24 cellular contexts compared by ENCODE assay signal in genomic region chr5:156641690-156642089, GRCh38.
DNase-seq lines count a peak whose midpoint lies in the region; ATAC-seq and TF ChIP-seq lines count a peak whose summit lies in the region.
"Had no signal": no experiment of that assay in that cellular context is flagged by ENCODE, and none has a peak within 500 bp of the region (broad histone marks: within the 10 kb centered on the region; RNA-seq: fewer than 3 reads in every experiment).

No MANE protein-coding gene starts in this region.

- TF ChIP-seq CTCF in IMR-90 (conservative IDR thresholded peaks at IDR 0.05; ENCODE audit: low read depth, low read length) (no peak), smooth muscle cell (IDR thresholded peaks at IDR 0.05; ENCODE audit: borderline replicate concordance, insufficient read depth, poor library complexity, severe bottlenecking) (no peak), MCF 10A (IDR thresholded peaks at IDR 0.05; ENCODE audit: unreplicated experiment) (no peak)

- no peak for TF ChIP-seq RAD21 in IMR-90 (IDR thresholded peaks at IDR 0.05; ENCODE audit: low read length)

- WGBS in IMR-90 (ENCODE audit: extremely low coverage in 2 of 2, insufficient read length in 1 of 2), 2 experiments = no CpG with 5 or more reads among the region's 1 CpG
- WGBS in mesenchymal stem cell = 38% methylated on average over 1 of the region's 1 CpG
- 69% methylated on average over 1 of the region's 1 CpG for WGBS in smooth muscle cell (ENCODE audit: low lambda C conversion rate)

- H2BK15ac ChIP-seq in IMR-90 (ENCODE audit: low read depth, low read length) (no peak overlapping the region), mesenchymal stem cell (ENCODE audit: low read depth, poor library complexity, severe bottlenecking) (no peak overlapping the region)

- no peaks in the 10 kb centered on the region for H3K9me3 Mint-ChIP-seq in MCF 10A (ENCODE audit: unreplicated experiment)
- H3K9me3 Mint-ChIP-seq: CD4-positive, alpha-beta memory T cell had no signal

- peaks cover 5% of the 10 kb centered on the region for H3K4me1 ChIP-seq in IMR-90 (ENCODE audit: control insufficient read depth, insufficient read depth, low read length)
- peaks cover 2% of the 10 kb centered on the region for H3K4me1 ChIP-seq in mesenchymal stem cell (ENCODE audit: control insufficient read depth, insufficient read depth, low read depth, low read length)
- H3K4me1 ChIP-seq in smooth muscle cell (ENCODE audit: low read depth) = peaks cover 3% of the 10 kb centered on the region
- H3K4me1 ChIP-seq: SJSA1 had no signal

- H3K23ac ChIP-seq in IMR-90 (ENCODE audit: low read depth, low read length) = no peak overlapping the region
- H3K23ac ChIP-seq in mesenchymal stem cell (ENCODE audit: low read length in 2 of 2) = no peak overlapping the region

- H3K27me3 Mint-ChIP-seq in MCF 10A (ENCODE audit: insufficient read depth, unreplicated experiment) = no peaks in the 10 kb centered on the region

- in situ Hi-C loops in IMR-90 (cut with MboI; ENCODE audit: low sequenced_read_pairs) = no loop called here

- H3K56ac ChIP-seq in IMR-90 (ENCODE audit: extremely low read depth, insufficient read depth, low read length) = no peak overlapping the region

- H3K9me1 ChIP-seq in IMR-90 (ENCODE audit: insufficient read depth, low read length) = no peaks in the 10 kb centered on the region

- H4K20me1 ChIP-seq in IMR-90 (ENCODE audit: insufficient read depth, low read length) (no peaks in the 10 kb centered on the region), smooth muscle cell (ENCODE audit: low read depth) (no peaks in the 10 kb centered on the region)
- H4K20me1 ChIP-seq: BLaER1 treated with 17β-estradiol and CSF1 and Interleukin-3, amounts not matched to agents 10 nM and 100 nM had no signal

- BruUV-seq in IMR-90 (replicated peaks; lab: Mats Ljungman, UMichigan) (no TSS peak), MCF 10A (replicated peaks; lab: Mats Ljungman, UMichigan) (no TSS peak)

- H2BK5ac ChIP-seq in IMR-90 (ENCODE audit: low read depth, low read length, poor library complexity, severe bottlenecking) = no peak overlapping the region
- H2BK5ac ChIP-seq in mesenchymal stem cell (ENCODE audit: low read depth, low read length, poor library complexity, severe bottlenecking) = no peak overlapping the region

- peak overlapping the region; percentile 9; the same call in 1 of the 2 replicates for H2BK20ac ChIP-seq in IMR-90 (ENCODE audit: low read depth, low read length)

- H3K4me3 ChIP-seq in IMR-90 (ENCODE audit: insufficient read depth, low read depth, low read length) (no peak overlapping the region), mesenchymal stem cell (ENCODE audit: insufficient read depth in 1 of 2, low read depth in 1 of 2, low read length in 2 of 2) (no peak overlapping the region), smooth muscle cell (no peak overlapping the region)
- H3K4me3 ChIP-seq: A549; BLaER1 treated with 17β-estradiol and CSF1 and Interleukin-3, amounts not matched to agents 10 nM and 100 nM; SJSA1 had no signal

- H2AFZ ChIP-seq in IMR-90 (replicated peaks; ENCODE audit: low read length, poor library complexity) = no peak overlapping the region
- no peak overlapping the region for H2AFZ ChIP-seq in mesenchymal stem cell (ENCODE audit: low read depth, low read length)
- no peak overlapping the region for H2AFZ ChIP-seq in smooth muscle cell (ENCODE audit: low read depth)

- H4K8ac ChIP-seq in IMR-90 (ENCODE audit: low read depth in 2 of 2, low read length in 2 of 2) = no peak overlapping the region
- H4K8ac ChIP-seq in mesenchymal stem cell (ENCODE audit: low read length) = no peak overlapping the region

- H3K27ac Mint-ChIP-seq in MCF 10A (ENCODE audit: low read depth, unreplicated experiment) = no peak overlapping the region
- H3K27ac Mint-ChIP-seq: CD4-positive, alpha-beta memory T cell; IgD-negative memory B cell had no signal

- no peaks in the 10 kb centered on the region for H3K36me3 Mint-ChIP-seq in MCF 10A (ENCODE audit: insufficient read depth, unreplicated experiment)
- H3K36me3 Mint-ChIP-seq: CD4-positive, alpha-beta memory T cell; IgD-negative memory B cell had no signal

- H3K79me1 ChIP-seq in IMR-90 (ENCODE audit: low read depth in 1 of 2, low read length in 2 of 2) = no peaks in the 10 kb centered on the region
- no peaks in the 10 kb centered on the region for H3K79me1 ChIP-seq in mesenchymal stem cell (replicated peaks; ENCODE audit: low read length, poor library complexity, severe bottlenecking)

- dilution Hi-C loops in IMR-90 (cut with HindIII; ENCODE audit: low sequenced_read_pairs, unreplicated experiment) = no loop called here

- intact Hi-C loops in IMR-90 (cut with micrococcal nuclease) (loop anchor here (5.0 kb wide), 1 partner anchor 694 kb away; no protein-coding TSS in a partner anchor), MCF 10A (cut with micrococcal nuclease) (no loop called here)

- no peaks in the 10 kb centered on the region for H3K27me3 ChIP-seq in IMR-90 (ENCODE audit: control insufficient read depth, insufficient read depth, low read length)
- no peaks in the 10 kb centered on the region for H3K27me3 ChIP-seq in mesenchymal stem cell (ENCODE audit: control insufficient read depth in 1 of 2, insufficient read depth in 1 of 2, low read length in 2 of 2)
- peaks cover 19% of the 10 kb centered on the region for H3K27me3 ChIP-seq in smooth muscle cell (ENCODE audit: low read depth)
- H3K27me3 ChIP-seq: BLaER1 treated with 17β-estradiol and CSF1 and Interleukin-3, amounts not matched to agents 10 nM and 100 nM; SJSA1 had no signal

- H3K4ac ChIP-seq in IMR-90 (ENCODE audit: low read depth, low read length) (no peak overlapping the region), mesenchymal stem cell (ENCODE audit: low read depth in 1 of 2, low read length in 2 of 2) (no peak overlapping the region)

- H3K27ac ChIP-seq in IMR-90 (ENCODE audit: insufficient read depth, low read length) = peak overlapping the region; percentile 71; the same call in 1 of the 2 replicates
- no peak overlapping the region for H3K27ac ChIP-seq in mesenchymal stem cell (ENCODE audit: low read length, poor library complexity, severe bottlenecking)
- H3K27ac ChIP-seq in smooth muscle cell (ENCODE audit: low read depth) = peak overlapping the region; percentile 47
- H3K27ac ChIP-seq: A549; BLaER1 treated with 17β-estradiol and CSF1 and Interleukin-3, amounts not matched to agents 10 nM and 100 nM; SJSA1 had no signal

- H4K91ac ChIP-seq in IMR-90 (ENCODE audit: insufficient read depth, low read depth, low read length) (no peak overlapping the region), mesenchymal stem cell (ENCODE audit: low read length) (no peak overlapping the region)

- peak; percentile 32 for DNase-seq in AG20443 (ENCODE audit: low spot score)
- peak; percentile 16 for DNase-seq in IMR-90
- peak; percentile 4 for DNase-seq in mesenchymal stem cell
- no peak for DNase-seq in smooth muscle cell (lab: John Stamatoyannopoulos, UW; ENCODE audit: unreplicated experiment)
- no peak for DNase-seq in stimulated activated CD4-positive, alpha-beta T cell treated with anti-CD3 and anti-CD28 coated beads, Interleukin-2, amount 100 ng/mL, for 24 hours
- DNase-seq in NCI-H82 treated with DMSO at 0.1 percent for 48 hours (lab: John Stamatoyannopoulos, UW; ENCODE audit: unreplicated experiment) = no peak
- DNase-seq in MCF 10A (ENCODE audit: unreplicated experiment) = no peak
- DNase-seq in NCI-H345 (lab: John Stamatoyannopoulos, UW) = no peak
- DNase-seq: CD4-positive, alpha-beta memory T cell; DND-41; GOT3; HCEC 1CT; MV-4-11; NCI-H1105 treated with DMSO at 0.1 percent for 48 hours; NCI-H2029 treated with DMSO at 0.1 percent for 48 hours; NCI-H226; NCI-H524; NCI-H82; OCI-M1 had no signal

- H2BK12ac ChIP-seq in mesenchymal stem cell (ENCODE audit: low read length in 2 of 2) = no peak overlapping the region

- H4K5ac ChIP-seq in IMR-90 (ENCODE audit: low read depth, low read length) = peak overlapping the region; percentile 85

- peak; percentile 17; the same call in 1 of the 2 replicates for ATAC-seq in IMR-90 (ENCODE audit: low read depth)
- ATAC-seq: A549, Right ventricle myocardium inferior had no signal

- H3K4me3 Mint-ChIP-seq in MCF 10A (ENCODE audit: unreplicated experiment) = no peak overlapping the region
- H3K4me3 Mint-ChIP-seq: CD4-positive, alpha-beta memory T cell; IgD-negative memory B cell had no signal

- CTCF ChIA-PET in IMR-90 (lab: Yijun Ruan, JAX) (no interaction called here), MCF 10A (lab: Yijun Ruan, JAX) (no interaction called here)

- H3F3A ChIP-seq in smooth muscle cell (ENCODE audit: low read depth) = peaks cover 1% of the 10 kb centered on the region

- H3K18ac ChIP-seq in IMR-90 (ENCODE audit: low read depth, low read length) (peak overlapping the region; percentile 72), mesenchymal stem cell (ENCODE audit: low read depth in 1 of 2, low read length in 2 of 2) (no peak overlapping the region)

- H3K9me3 ChIP-seq in IMR-90 (ENCODE audit: control insufficient read depth, insufficient read depth, low read length) (no peaks in the 10 kb centered on the region), mesenchymal stem cell (ENCODE audit: control insufficient read depth, low read length) (no peaks in the 10 kb centered on the region), smooth muscle cell (replicated peaks; ENCODE audit: low read depth) (no peaks in the 10 kb centered on the region)
- H3K9me3 ChIP-seq: A549; BLaER1 treated with 17β-estradiol and CSF1 and Interleukin-3, amounts not matched to agents 10 nM and 100 nM had no signal

- TF ChIP-seq POLR2A in IMR-90 (IDR thresholded peaks at IDR 0.05; ENCODE audit: low read depth, low read length) = no peak

- no peaks in the 10 kb centered on the region for H3K79me2 ChIP-seq in smooth muscle cell (ENCODE audit: low read depth)

- H3K4me2 ChIP-seq in IMR-90 (ENCODE audit: low read depth, low read length) (no peak overlapping the region), mesenchymal stem cell (ENCODE audit: low read length, poor library complexity, severe bottlenecking) (no peak overlapping the region), smooth muscle cell (peak overlapping the region; percentile 30)
- H3K4me2 ChIP-seq: A549; BLaER1 treated with 17β-estradiol and CSF1 and Interleukin-3, amounts not matched to agents 10 nM and 100 nM had no signal

- H2BK120ac ChIP-seq in IMR-90 (ENCODE audit: low read depth, low read length) = peak overlapping the region; percentile 35
- H2BK120ac ChIP-seq in mesenchymal stem cell (ENCODE audit: low read depth, low read length) = no peak overlapping the region

- POLR2A ChIA-PET in IMR-90 (lab: Charles Lee; ENCODE audit: unreplicated experiment) = no interaction called here
- POLR2A ChIA-PET in MCF 10A (lab: Yijun Ruan, JAX) = interaction anchor here (0.5 kb wide), 1 partner anchor 416 kb away, joined by 3 read pairs; no protein-coding TSS in a partner anchor

- H2AK5ac ChIP-seq in IMR-90 (ENCODE audit: low read depth, low read length) (no peak overlapping the region), mesenchymal stem cell (ENCODE audit: low read length, severe bottlenecking) (no peak overlapping the region)

- H3K4me1 Mint-ChIP-seq in MCF 10A (ENCODE audit: insufficient read depth, unreplicated experiment) = no peaks in the 10 kb centered on the region
- H3K4me1 Mint-ChIP-seq: CD4-positive, alpha-beta memory T cell; IgD-negative memory B cell had no signal

- H3K36me3 ChIP-seq in IMR-90 (ENCODE audit: control insufficient read depth, insufficient read depth, low read length) (peaks cover 6% of the 10 kb centered on the region), mesenchymal stem cell (ENCODE audit: control insufficient read depth in 1 of 2, insufficient read depth in 2 of 2, low read depth in 1 of 2, low read length in 2 of 2) (no peaks in the 10 kb centered on the region), smooth muscle cell (ENCODE audit: low read depth) (no peaks in the 10 kb centered on the region)
- H3K36me3 ChIP-seq: BLaER1 treated with 17β-estradiol and CSF1 and Interleukin-3, amounts not matched to agents 10 nM and 100 nM; SJSA1 had no signal

- no peak overlapping the region for H2AK9ac ChIP-seq in IMR-90 (replicated peaks; ENCODE audit: low read depth, low read length, poor library complexity)

- H3K9ac ChIP-seq in IMR-90 (ENCODE audit: low read depth, low read length) = peak overlapping the region; percentile 62; the same call in 1 of the 2 replicates
- no peak overlapping the region for H3K9ac ChIP-seq in mesenchymal stem cell (ENCODE audit: low read length)
- H3K9ac ChIP-seq in smooth muscle cell (ENCODE audit: low read depth) = no peak overlapping the region
- H3K9ac ChIP-seq: BLaER1 treated with 17β-estradiol and CSF1 and Interleukin-3, amounts not matched to agents 10 nM and 100 nM had no signal

- 0 out of 2 replicates have a peak overlapping the region, but pooled peaks have one; percentile 41 for H3K14ac ChIP-seq in IMR-90 (replicated peaks; ENCODE audit: low read depth, low read length)
- H3K14ac ChIP-seq in mesenchymal stem cell (ENCODE audit: low read length in 2 of 2) = no peak overlapping the region

Comparison
In these comparisons a context has a peak if more than half of its experiments do, and no peak if none do; other contexts are left out.
1. DNase-seq: peak in AG20443 (single experiment), IMR-90 (single experiment) and mesenchymal stem cell (single experiment); none in smooth muscle cell (single experiment), stimulated activated CD4-positive, alpha-beta T cell treated with anti-CD3 and anti-CD28 coated beads, Interleukin-2, amount 100 ng/mL, for 24 hours (0 of 2), NCI-H82 treated with DMSO at 0.1 percent for 48 hours (single experiment), MCF 10A (single experiment) and NCI-H345 (single experiment).